8 cellular contexts compared by ENCODE assay signal in genomic region chr22:46116491-46116958, GRCh38. TPM values are rescaled to one million over a fixed set of nuclear protein-coding genes. Genes with fewer than 3 reads are reported as not detected.
DNase-seq lines count a peak whose midpoint lies in the region; ATAC-seq lines count a peak whose summit lies in the region.

No MANE protein-coding gene starts in this region.

- peak; percentile 46 for ATAC-seq in HG03139 (IDR thresholded peaks at IDR 0.05; ENCODE audit: unreplicated experiment)
- peak; percentile 62 for ATAC-seq in esophagus mucosa
- ATAC-seq in naive B cell (ENCODE audit: low read depth in 2 of 2), result peak; percentile 94 to 95
- ATAC-seq in HG02938 (IDR thresholded peaks at IDR 0.05; ENCODE audit: unreplicated experiment), result no peak

- no peak overlapping the region for H3K4me3 Mint-ChIP-seq in activated T-cell treated with anti-CD3 and anti-CD28 coated beads, Interleukin-2, amount 50 U/mL, for 24 hours
- no peak overlapping the region for H3K4me3 Mint-ChIP-seq in naive B cell

- DNase-seq in DMS153 treated with DMSO at 0.1 percent for 48 hours (lab: John Stamatoyannopoulos, UW; ENCODE audit: unreplicated experiment) (peak; percentile 53), OCI-M1 (lab: John Stamatoyannopoulos, UW) (peak; percentile 91), naive B cell (peak; percentile 81)
- DNase-seq in activated T-cell treated with anti-CD3 and anti-CD28 coated beads, Interleukin-2, amount 50 U/mL, for 24 hours, result peak; percentile 88
- peak; percentile 92 for DNase-seq in stimulated activated CD8-positive, alpha-beta memory T cell treated with anti-CD3 and anti-CD28 coated beads, Interleukin-4, amount 100 ng/mL, for 48 hours

- no peaks in the 10 kb centered on the region for H3K9me3 Mint-ChIP-seq in activated T-cell treated with anti-CD3 and anti-CD28 coated beads, Interleukin-2, amount 50 U/mL, for 24 hours
- H3K9me3 Mint-ChIP-seq in naive B cell, result no peaks in the 10 kb centered on the region

- H3K27ac Mint-ChIP-seq in activated T-cell treated with anti-CD3 and anti-CD28 coated beads, Interleukin-2, amount 50 U/mL, for 24 hours, result peak overlapping the region; percentile 11
- no peak overlapping the region for H3K27ac Mint-ChIP-seq in naive B cell

- H3K4me1 Mint-ChIP-seq in activated T-cell treated with anti-CD3 and anti-CD28 coated beads, Interleukin-2, amount 50 U/mL, for 24 hours (ENCODE audit: low read depth), result peaks cover 3% of the 10 kb centered on the region
- H3K4me1 Mint-ChIP-seq in naive B cell, result peaks cover 0 to 10% (median 2%) of the 10 kb centered on the region in 3 donors

- H3K36me3 Mint-ChIP-seq in activated T-cell treated with anti-CD3 and anti-CD28 coated beads, Interleukin-2, amount 50 U/mL, for 24 hours (ENCODE audit: low read depth), result no peaks in the 10 kb centered on the region
- H3K36me3 Mint-ChIP-seq in naive B cell, result no peaks in the 10 kb centered on the region

- no peaks in the 10 kb centered on the region for H3K27me3 Mint-ChIP-seq in activated T-cell treated with anti-CD3 and anti-CD28 coated beads, Interleukin-2, amount 50 U/mL, for 24 hours
- no peaks in the 10 kb centered on the region for H3K27me3 Mint-ChIP-seq in naive B cell

RNA-seq across cellular contexts. Expression of gene PPARA, which starts 33.8 kb away (rescaled TPM):
- total RNA-seq in esophagus mucosa, result 12.9 TPM
- 10 to 100 TPM in 1 of 6 donors, 1 to 10 TPM in 5; 4.6 to 10.8 (median 7.0) TPM for polyA plus RNA-seq in naive B cell (ENCODE audit: low read depth in 6 of 6)
